Comparison of ENCODE assay signal across 21 cellular contexts in the genomic region with DNA sequence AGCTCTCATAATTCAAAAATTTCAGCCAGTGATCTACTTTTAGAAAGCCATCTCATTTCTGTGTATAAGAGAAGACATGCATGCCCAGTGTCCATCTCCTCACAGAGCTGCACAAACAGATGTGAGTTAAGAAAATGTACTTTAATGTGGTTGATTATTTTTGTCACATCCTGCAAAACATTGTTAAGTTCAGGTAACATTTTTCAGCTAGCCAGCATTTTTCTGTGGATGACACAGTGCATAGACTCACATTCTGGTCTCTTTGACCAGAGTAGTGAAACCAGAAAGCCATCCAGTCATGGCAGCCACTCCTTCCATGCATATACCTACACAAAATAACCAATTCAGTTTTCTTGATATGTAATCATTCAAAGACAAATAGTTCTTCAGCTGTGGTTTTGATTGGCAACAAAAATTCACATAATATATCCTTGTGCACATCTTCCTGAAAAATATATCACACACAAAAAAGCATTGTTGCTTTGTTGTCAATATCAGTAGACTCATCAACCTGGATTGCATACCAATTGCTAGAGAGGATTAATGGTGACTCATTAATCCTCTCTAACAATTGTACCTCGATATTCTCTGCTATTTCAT. TPM values are rescaled to one million over a fixed set of nuclear protein-coding genes. Genes with fewer than 3 reads are reported as not detected.
DNase-seq lines count a peak whose midpoint lies in the region; ATAC-seq and TF ChIP-seq lines count a peak whose summit lies in the region.
"Had no signal": no experiment of that assay in that cellular context is flagged by ENCODE, and none has a peak within 500 bp of the region (broad histone marks: within the 10 kb centered on the region; RNA-seq: fewer than 3 reads in every experiment).

No MANE protein-coding gene starts in this region.

- peaks cover 0 to 7% (median 6%) of the 10 kb centered on the region in 11 experiments; a peak in 5 of 22 replicates for H4K20me1 ChIP-seq in BLaER1 treated with 17β-estradiol and CSF1 and Interleukin-3, amounts not matched to agents 10 nM and 100 nM
- H4K20me1 ChIP-seq in PC-3 (ENCODE audit: low read length), result peaks cover 21% of the 10 kb centered on the region

- H3K4me3 Mint-ChIP-seq in activated T-cell treated with anti-CD3 and anti-CD28 coated beads, Interleukin-2, amount 50 U/mL, for 4 hours, result no peak overlapping the region
- H3K4me3 Mint-ChIP-seq: H9 had no signal

- H3K27ac ChIP-seq in ACC112 (ENCODE audit: low read depth, low read length), result no peak overlapping the region
- no peak overlapping the region for H3K27ac ChIP-seq in BLaER1 treated with 17β-estradiol and CSF1 and Interleukin-3, amounts not matched to agents 10 nM and 100 nM
- H3K27ac ChIP-seq in PC-3 (ENCODE audit: low read length), result no peak overlapping the region
- H3K27ac ChIP-seq in foreskin keratinocyte, result peak overlapping the region; percentile 7
- H3K27ac ChIP-seq: coronary artery, lower lobe of right lung, parathyroid adenoma, stomach had no signal

- H3K4me1 Mint-ChIP-seq in activated T-cell treated with anti-CD3 and anti-CD28 coated beads, Interleukin-2, amount 50 U/mL, for 4 hours (ENCODE audit: low read depth), result peaks cover 56% of the 10 kb centered on the region

- POLR2A ChIA-PET in PC-3 (lab: Charles Lee; ENCODE audit: unreplicated experiment), result interaction anchor here (0.5 kb wide), 1 partner anchor 26 kb away, joined by 3 read pairs; no protein-coding TSS in a partner anchor

- H3K36me3 ChIP-seq in ACC112 (ENCODE audit: insufficient read depth, low read length) (peaks cover 18% of the 10 kb centered on the region), PC-3 (ENCODE audit: low read depth, low read length) (no peaks in the 10 kb centered on the region)
- H3K36me3 ChIP-seq in BLaER1 treated with 17β-estradiol and CSF1 and Interleukin-3, amounts not matched to agents 10 nM and 100 nM, result peaks cover 0 to 12% (median 0%) of the 10 kb centered on the region in 11 experiments; a peak in 5 of 22 replicates
- H3K36me3 ChIP-seq: lower lobe of right lung, stomach, upper lobe of left lung had no signal

- DNase-seq in PC-3, result peak; percentile 31
- DNase-seq in foreskin keratinocyte, result peak; percentile 43 to 69
- DNase-seq in GM20000 (ENCODE audit: low spot score), result no peak
- DNase-seq in activated T-cell treated with anti-CD3 and anti-CD28 coated beads, Interleukin-2, amount 50 U/mL, for 4 hours, result no peak
- DNase-seq: activated CD8-positive, alpha-beta memory T cell treated with anti-CD3 and anti-CD28 coated beads, Interleukin-2, amount 50 U/mL, for 4 hours; activated naive CD4-positive, alpha-beta T cell treated with anti-CD3 and anti-CD28 coated beads, Interleukin-2, amount 50 U/mL, for 16 hours; AML-193; GDM1; H9; lower lobe of right lung; NCI-H1417 treated with DMSO at 0.1 percent for 48 hours; SHP77; stimulated activated CD4-positive, alpha-beta T cell treated with anti-CD3 and anti-CD28 coated beads, Interleukin-2, amount 100 ng/mL, for 24 hours; stomach; upper lobe of left lung had no signal

- H3K79me2 ChIP-seq in ACC112 (ENCODE audit: control insufficient read depth, insufficient read depth, low read length, unreplicated experiment), result peaks cover 52% of the 10 kb centered on the region
- peaks cover 36% of the 10 kb centered on the region for H3K79me2 ChIP-seq in PC-3 (ENCODE audit: low read length)
- H3K79me2 ChIP-seq: parathyroid adenoma had no signal

- H3K9me3 ChIP-seq in BLaER1 treated with 17β-estradiol and CSF1 and Interleukin-3, amounts not matched to agents 10 nM and 100 nM (replicated peaks in 1 of 11), result no peaks in the 10 kb centered on the region
- H3K9me3 ChIP-seq in PC-3 (ENCODE audit: low read length), result no peaks in the 10 kb centered on the region
- H3K9me3 ChIP-seq: lower lobe of right lung, stomach, upper lobe of left lung had no signal

- no peaks in the 10 kb centered on the region for H3F3A ChIP-seq in PC-3 (ENCODE audit: low read length, unreplicated experiment)

- peaks cover 2% of the 10 kb centered on the region for H3K36me3 Mint-ChIP-seq in activated T-cell treated with anti-CD3 and anti-CD28 coated beads, Interleukin-2, amount 50 U/mL, for 4 hours (ENCODE audit: insufficient read depth)

- no peak for TF ChIP-seq CTCF in PC-3 (conservative IDR thresholded peaks at IDR 0.05; ENCODE audit: low read depth, low read length)
- TF ChIP-seq CTCF in foreskin keratinocyte (conservative IDR thresholded peaks at IDR 0.05), result no peak
- TF ChIP-seq CTCF in GM20000 (IDR thresholded peaks at IDR 0.05; ENCODE audit: extremely low read depth, missing control alignments), result no peak

- H3K9ac ChIP-seq in BLaER1 treated with 17β-estradiol and CSF1 and Interleukin-3, amounts not matched to agents 10 nM and 100 nM, result no peak overlapping the region
- H3K9ac ChIP-seq in PC-3 (ENCODE audit: low read length), result no peak overlapping the region
- H3K9ac ChIP-seq: parathyroid adenoma had no signal

- no peaks in the 10 kb centered on the region for H3K27me3 Mint-ChIP-seq in activated T-cell treated with anti-CD3 and anti-CD28 coated beads, Interleukin-2, amount 50 U/mL, for 4 hours (ENCODE audit: low read depth)

- no peaks in the 10 kb centered on the region for H3K9me2 ChIP-seq in PC-3 (replicated peaks; ENCODE audit: low read length)

- H3K9me3 Mint-ChIP-seq in activated T-cell treated with anti-CD3 and anti-CD28 coated beads, Interleukin-2, amount 50 U/mL, for 4 hours, result no peaks in the 10 kb centered on the region
- H3K9me3 Mint-ChIP-seq: H9 had no signal

- ATAC-seq in PC-3 (no peak), foreskin keratinocyte (peak; percentile 31), GM21390 (IDR thresholded peaks at IDR 0.05; ENCODE audit: unreplicated experiment) (no peak)
- no peak for ATAC-seq in activated T-cell treated with anti-CD3 and anti-CD28 coated beads, Interleukin-2, amount 50 U/mL, for 4 hours
- ATAC-seq: lower lobe of right lung had no signal

- H3K27me3 ChIP-seq in ACC112 (ENCODE audit: insufficient read depth, low read length) (no peaks in the 10 kb centered on the region), PC-3 (ENCODE audit: low read length) (no peaks in the 10 kb centered on the region), foreskin keratinocyte (no peaks in the 10 kb centered on the region)
- H3K27me3 ChIP-seq in BLaER1 treated with 17β-estradiol and CSF1 and Interleukin-3, amounts not matched to agents 10 nM and 100 nM, result no peaks in the 10 kb centered on the region
- H3K27me3 ChIP-seq: stomach, upper lobe of left lung had no signal

- H3K4me1 ChIP-seq in ACC112 (ENCODE audit: control insufficient read depth, insufficient read depth, low read length, unreplicated experiment), result peaks cover 44% of the 10 kb centered on the region
- H3K4me1 ChIP-seq in BLaER1 treated with 17β-estradiol and CSF1 and Interleukin-3, amounts not matched to agents 10 nM and 100 nM, result peaks cover 39 to 52% (median 45%) of the 10 kb centered on the region in 10 experiments
- H3K4me1 ChIP-seq in PC-3 (ENCODE audit: insufficient read depth, low read length), result peaks cover 29% of the 10 kb centered on the region
- peaks cover 36% of the 10 kb centered on the region for H3K4me1 ChIP-seq in foreskin keratinocyte
- H3K4me1 ChIP-seq: parathyroid adenoma had no signal

- no TSS peak for BruUV-seq in PC-3 (replicated peaks; lab: Mats Ljungman, UMichigan)

- H2AFZ ChIP-seq in ACC112 (ENCODE audit: low read length, unreplicated experiment) (no peak overlapping the region), PC-3 (ENCODE audit: low read length) (no peak overlapping the region)
- H2AFZ ChIP-seq: parathyroid adenoma had no signal

- H3K4me3 ChIP-seq in ACC112 (ENCODE audit: low read depth, low read length) (peak overlapping the region; percentile 2; the same call in 1 of the 2 replicates), PC-3 (ENCODE audit: low read length) (no peak overlapping the region)
- no peak overlapping the region for H3K4me3 ChIP-seq in BLaER1 treated with 17β-estradiol and CSF1 and Interleukin-3, amounts not matched to agents 10 nM and 100 nM
- H3K4me3 ChIP-seq: coronary artery, lower lobe of right lung, stomach, upper lobe of left lung had no signal

- peak overlapping the region in 10 of 11 experiments; percentile 17 to 89 (median 72); a peak in 11 of 22 replicates for H3K4me2 ChIP-seq in BLaER1 treated with 17β-estradiol and CSF1 and Interleukin-3, amounts not matched to agents 10 nM and 100 nM
- no peak overlapping the region for H3K4me2 ChIP-seq in PC-3 (ENCODE audit: low read length)

- CTCF ChIA-PET in PC-3 (lab: Charles Lee), result no interaction called here

- intact Hi-C loops in PC-3 (cut with micrococcal nuclease), result no loop called here

RNA-seq across cellular contexts. Expression of a gene that starts 2.1 kb away (rescaled TPM):
- 31.4 and 48.8 TPM in 2 replicates for total RNA-seq in PC-3 (2014; rRNA removed)
- 147 and 160 TPM in 2 replicates for total RNA-seq in foreskin keratinocyte
- 86.7 and 98.0 TPM in 2 replicates for polyA plus RNA-seq in foreskin keratinocyte
- 10 to 100 TPM; 22.4 to 28.7 (median 27.7) TPM for total RNA-seq in activated T-cell treated with anti-CD3 and anti-CD28 coated beads, Interleukin-2, amount 50 U/mL, for 4 hours

RNA-seq across cellular contexts. Expression of a gene that starts 58.7 kb away (rescaled TPM):
- total RNA-seq in PC-3 (2014; rRNA removed) (not detected in 2 replicates), foreskin keratinocyte (not detected in 2 replicates)
- not detected in 2 replicates for polyA plus RNA-seq in foreskin keratinocyte
- total RNA-seq in activated T-cell treated with anti-CD3 and anti-CD28 coated beads, Interleukin-2, amount 50 U/mL, for 4 hours, result not detected
- total RNA-seq: H9, lower lobe of right lung, M059J, stomach, upper lobe of left lung had no signal
- polyA plus RNA-seq: stomach had no signal

Comparison
In these comparisons a context has a peak if more than half of its experiments do, and no peak if none do; other contexts are left out.
1. DNase-seq: peak in PC-3 (single experiment) and foreskin keratinocyte (2 of 2); none in GM20000 (single experiment) and activated T-cell treated with anti-CD3 and anti-CD28 coated beads, Interleukin-2, amount 50 U/mL, for 4 hours (single experiment).